In the genomic region with DNA sequence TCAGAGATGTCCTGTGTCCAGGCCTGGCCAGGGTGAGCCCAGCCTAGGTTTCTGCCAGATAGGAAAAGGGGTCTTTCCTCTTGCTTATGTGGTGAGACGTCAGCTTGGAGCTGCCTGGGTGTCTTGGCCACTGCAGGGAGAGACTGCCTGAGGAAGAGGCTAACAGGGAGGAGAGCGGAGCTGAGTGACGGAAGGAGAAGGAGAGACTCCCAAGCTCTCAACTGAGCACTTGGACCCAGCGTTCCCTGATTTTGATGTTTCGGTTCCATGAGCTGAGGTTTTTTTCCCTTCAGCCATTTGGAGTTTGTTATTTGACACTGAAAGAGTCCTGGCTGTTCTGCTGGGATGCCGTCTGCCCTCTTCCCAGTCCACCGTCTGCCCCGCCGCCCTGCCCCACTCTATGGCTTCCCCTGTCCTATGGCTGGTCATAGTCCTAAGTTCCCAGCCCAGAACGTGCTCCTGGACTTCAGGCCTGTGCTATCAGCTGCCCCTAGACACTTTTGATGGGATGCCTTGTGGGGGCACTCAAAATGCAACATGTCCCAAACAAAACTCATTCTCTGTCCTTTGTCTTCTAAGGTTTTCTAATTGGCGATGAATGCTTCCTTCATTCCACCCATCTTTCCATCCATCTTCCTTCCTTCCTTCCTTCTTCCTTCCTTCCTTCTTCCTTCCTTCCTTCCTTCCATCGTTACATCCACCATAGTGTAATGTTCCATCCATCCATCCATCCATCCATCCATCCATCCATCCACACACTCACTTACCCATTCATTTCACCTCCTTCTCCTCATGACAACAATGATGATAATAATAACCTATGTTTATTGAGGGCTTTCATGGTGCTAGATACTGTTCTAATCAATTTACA, we compare ENCODE assay signal across 15 cellular contexts. TPM values are rescaled to one million over a fixed set of nuclear protein-coding genes. Genes with fewer than 3 reads are reported as not detected.
A peak's percentile ranks its signal among the peaks of the same experiment; 100 is the strongest.
DNase-seq lines count a peak whose midpoint lies in the region; ATAC-seq, FAIRE-seq and TF ChIP-seq lines count a peak whose summit lies in the region.
"Had no signal": no experiment of that assay in that cellular context is flagged by ENCODE, and none has a peak within 500 bp of the region (broad histone marks: within the 10 kb centered on the region; RNA-seq: fewer than 3 reads in every experiment).

No MANE protein-coding gene starts in this region.

- intact Hi-C loops in left cardiac atrium (cut with DNase I), result loop anchor here (5.0 kb wide), 2 partner anchors 304 to 374 kb away; a partner anchor contains a TSS
- intact Hi-C loops in heart right ventricle (cut with DNase I), result loop anchor here in 4 of 10 donors (5.0 kb wide), 3 partner anchors 299 to 379 kb away; no protein-coding TSS in a partner anchor
- intact Hi-C loops in K562 (cut with micrococcal nuclease), result no loop called here
- intact Hi-C loops in vagina (cut with DNase I), result no loop called here

- no peak for TF ChIP-seq EP300 in K562 (IDR thresholded peaks at IDR 0.05; ENCODE audit: low read length)

- POLR2A ChIA-PET in K562 (lab: Yijun Ruan, JAX), result interaction anchor here (0.7 to 1.0 kb wide), 2 partner anchors 8 to 136 kb away, joined by 3 read pairs; no protein-coding TSS in a partner anchor

- 81 to 89% methylated on average over 12 of the region's 12 CpGs for WGBS in heart right ventricle, 2 donors
- 14% methylated on average over 12 of the region's 12 CpGs for WGBS in K562 (ENCODE audit: insufficient coverage, low coverage, missing lambda C conversion rate)

- H2AFZ ChIP-seq in K562 (ENCODE audit: low read depth, low read length) (no peak overlapping the region), osteoblast (ENCODE audit: low read length) (no peak overlapping the region)

- H3K79me2 ChIP-seq in K562 (ENCODE audit: control insufficient read depth, insufficient read depth, low read length) (no peaks in the 10 kb centered on the region), osteoblast (ENCODE audit: insufficient read depth, low read length) (no peaks in the 10 kb centered on the region)

- no peaks in the 10 kb centered on the region for H3K9me3 ChIP-seq in heart right ventricle
- H3K9me3 ChIP-seq in K562 (replicated peaks; ENCODE audit: control insufficient read depth, insufficient read depth, low read depth, low read length), result no peaks in the 10 kb centered on the region
- no peaks in the 10 kb centered on the region for H3K9me3 ChIP-seq in osteoblast (ENCODE audit: low read depth, low read length)
- no peaks in the 10 kb centered on the region for H3K9me3 ChIP-seq in vagina

- H3K4me3 ChIP-seq in heart right ventricle (no peak overlapping the region), K562 (no peak overlapping the region), osteoblast (ENCODE audit: insufficient read depth, low read length) (no peak overlapping the region), vagina (no peak overlapping the region)

- CTCF ChIA-PET in K562 (lab: Yijun Ruan, JAX; ENCODE audit: low intra/inter-chr PET ratio), result no interaction called here

- H3K36me3 ChIP-seq in heart right ventricle, result no peaks in the 10 kb centered on the region
- no peaks in the 10 kb centered on the region for H3K36me3 ChIP-seq in K562 (ENCODE audit: control insufficient read depth, insufficient read depth, low read length)
- H3K36me3 ChIP-seq in osteoblast (ENCODE audit: insufficient read depth, low read length), result no peaks in the 10 kb centered on the region
- H3K36me3 ChIP-seq in vagina, result no peaks in the 10 kb centered on the region

- no peaks in the 10 kb centered on the region for H3K9me1 ChIP-seq in K562 (ENCODE audit: control insufficient read depth, insufficient read depth, low read length)

- H3K4me1 ChIP-seq in heart right ventricle (peaks cover 0 to 16% (median 6%) of the 10 kb centered on the region in 9 donors), K562 (replicated peaks in 1 of 2; ENCODE audit: control insufficient read depth in 2 of 2, insufficient read depth in 2 of 2, low read length in 2 of 2) (peaks cover 0 to 5% of the 10 kb centered on the region in 2 experiments; a peak in 3 of 5 replicates), osteoblast (ENCODE audit: insufficient read depth, low read length) (no peaks in the 10 kb centered on the region), vagina (no peaks in the 10 kb centered on the region)

- ATAC-seq in left cardiac atrium, result no peak
- ATAC-seq in heart right ventricle, result no peak
- ATAC-seq in K562, result no peak
- no peak for ATAC-seq in HG02884 (IDR thresholded peaks at IDR 0.05; ENCODE audit: unreplicated experiment)
- ATAC-seq in GM19324 (IDR thresholded peaks at IDR 0.05; ENCODE audit: low FRiP score, unreplicated experiment), result no peak
- ATAC-seq: PC-3 had no signal

- no peak for TF ChIP-seq POLR2A in K562 (conservative IDR thresholded peaks at IDR 0.05)
- TF ChIP-seq POLR2A in vagina (IDR thresholded peaks at IDR 0.05), result no peak

- H3K9ac ChIP-seq in K562 (ENCODE audit: insufficient read depth in 1 of 2, low read depth in 2 of 2, low read length in 2 of 2), result no peak overlapping the region; a peak in 1 of 4 replicates

- no peak for TF ChIP-seq RAD21 in K562 (CRISPR knock-in tag; conservative IDR thresholded peaks at IDR 0.05 in 1 of 2, IDR thresholded peaks at IDR 0.05 in 1 of 2)

- no TSS peak for BruUV-seq in K562 (replicated peaks; lab: Mats Ljungman, UMichigan)

- peaks cover 10% of the 10 kb centered on the region for H4K20me1 ChIP-seq in K562 (replicated peaks; ENCODE audit: control insufficient read depth, insufficient read depth, low read length)
- no peaks in the 10 kb centered on the region for H4K20me1 ChIP-seq in osteoblast (ENCODE audit: insufficient read depth, low read length)

- TF ChIP-seq CTCF in heart right ventricle (IDR thresholded peaks at IDR 0.05) (no peak), K562 (IDR thresholded peaks at IDR 0.05 in 2 of 3, conservative IDR thresholded peaks at IDR 0.05 in 1 of 3; ENCODE audit: insufficient read depth in 2 of 3, low read depth in 1 of 3, low read length in 3 of 3) (no peak), osteoblast (IDR thresholded peaks at IDR 0.05; ENCODE audit: extremely low read depth, low read depth, low read length) (no peak), vagina (IDR thresholded peaks at IDR 0.05) (no peak)

- H3K27ac ChIP-seq in heart right ventricle, result no peak overlapping the region
- H3K27ac ChIP-seq in K562 (ENCODE audit: extremely low read depth, low read depth, low read length), result no peak overlapping the region
- no peak overlapping the region for H3K27ac ChIP-seq in osteoblast (ENCODE audit: low read depth, low read length)
- no peak overlapping the region for H3K27ac ChIP-seq in vagina

- H3K4me2 ChIP-seq in K562 (ENCODE audit: insufficient read depth, low read length) (no peak overlapping the region), osteoblast (ENCODE audit: insufficient read depth, low read length) (no peak overlapping the region)

- peak; percentile 37 for FAIRE-seq in K562 (lab: Jason Lieb, UNC)
- FAIRE-seq: GM12892 had no signal

- no peaks in the 10 kb centered on the region for H3K27me3 ChIP-seq in heart right ventricle
- H3K27me3 ChIP-seq in K562 (ENCODE audit: control insufficient read depth in 2 of 2, insufficient read depth in 2 of 2, low read length in 2 of 2), result peaks cover 38 to 78% of the 10 kb centered on the region in 2 experiments
- peaks cover 19% of the 10 kb centered on the region for H3K27me3 ChIP-seq in osteoblast (ENCODE audit: insufficient read depth, low read length)
- no peaks in the 10 kb centered on the region for H3K27me3 ChIP-seq in vagina

- in situ Hi-C loops in K562 (cut with MboI), result no loop called here

- DNase-seq in left cardiac atrium, result peak; percentile 12
- no peak for DNase-seq in heart right ventricle
- DNase-seq in K562 (ENCODE audit: extremely low read depth in 1 of 4, low spot score in 3 of 4), result no peak
- DNase-seq in osteoblast (ENCODE audit: insufficient read length, low spot score, missing footprints), result peak; percentile 73
- no peak for DNase-seq in vagina (ENCODE audit: extremely low spot score in 2 of 2)
- DNase-seq: COR-L47, DMS153, NCI-H1417, NCI-H1930, NCI-H2171, NCI-H446 treated with DMSO at 0.1 percent for 48 hours, PC-3 had no signal

TF ChIP-seq in K562, 482 proteins besides CTCF, POLR2A, EP300 and RAD21 (continues in another document):
- TF ChIP-seq CBX8 (IDR thresholded peaks at IDR 0.05; ENCODE audit: borderline replicate concordance, extremely low read depth, low read depth, low read length, poor library complexity, severe bottlenecking) (no peak), BDP1 (IDR thresholded peaks at IDR 0.05; ENCODE audit: insufficient read depth, insufficient read length) (no peak), ZNF140 (CRISPR knock-in tag; IDR thresholded peaks at IDR 0.05) (no peak), PTRF (tag; IDR thresholded peaks at IDR 0.05) (no peak), MAFG (tag; conservative IDR thresholded peaks at IDR 0.05) (no peak)
- TF ChIP-seq, protein P1, sequence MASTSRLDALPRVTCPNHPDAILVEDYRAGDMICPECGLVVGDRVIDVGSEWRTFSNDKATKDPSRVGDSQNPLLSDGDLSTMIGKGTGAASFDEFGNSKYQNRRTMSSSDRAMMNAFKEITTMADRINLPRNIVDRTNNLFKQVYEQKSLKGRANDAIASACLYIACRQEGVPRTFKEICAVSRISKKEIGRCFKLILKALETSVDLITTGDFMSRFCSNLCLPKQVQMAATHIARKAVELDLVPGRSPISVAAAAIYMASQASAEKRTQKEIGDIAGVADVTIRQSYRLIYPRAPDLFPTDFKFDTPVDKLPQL (IDR thresholded peaks at IDR 0.05; ENCODE audit: extremely low read depth, insufficient read length), result no peak

RNA-seq across cellular contexts. Expression of a gene that starts 20.3 kb away (rescaled TPM):
- total RNA-seq in left cardiac atrium (100 to 1,000 TPM; 103 to 116 TPM), heart right ventricle (100 to 1,000 TPM; 122 to 179 (median 144) TPM), K562 (2014; rRNA removed) (67.0 and 94.5 TPM in 2 replicates), K562 (2014; rRNA removed; fragmentation: Illumina TruSeq; extraction: Trizol) (50.5 and 56.2 TPM in 2 replicates), K562 (2015; rRNA removed; fragmentation: Illumina TruSeq; extraction: Trizol) (55.0 and 57.0 TPM in 2 replicates), K562 (2021) (62.2 and 68.5 TPM in 2 replicates), osteoblast (19.9 and 21.8 TPM in 2 replicates), vagina (36.8 TPM)
- polyA plus RNA-seq in heart right ventricle (100 to 1,000 TPM; 116 to 118 TPM), K562 (2011; rRNA removed) (55.3 and 70.5 TPM in 2 replicates), K562 (2014; fragmentation: Illumina TruSeq; extraction: Trizol) (101 and 109 TPM in 2 replicates), K562 (2014; fragmentation: Nextera tagmentation; extraction: Ambion mirVana) (10 to 100 TPM; 14.6 to 26.7 TPM), K562 (2014; rRNA removed) (68.3 and 71.2 TPM in 2 replicates)
- 5.8 and 9.9 TPM in 2 replicates for total RNA-seq in K562 (2011; cell fraction: chromatin; rRNA removed; ENCODE audit: low replicate concordance)
- total RNA-seq in K562 (2011; cell fraction: nucleolus; rRNA removed), result 11.3 and 12.0 TPM in 2 replicates
- 17.2 and 21.7 TPM in 2 replicates for total RNA-seq in K562 (2011; cell fraction: nucleoplasm; rRNA removed)
- 118 and 120 TPM in 2 replicates for polyA plus RNA-seq in K562 (2011; cell fraction: cytosol; rRNA removed)
- polyA plus RNA-seq in K562 (2011; cell fraction: nucleus; rRNA removed), result 43.7 and 47.3 TPM in 2 replicates
- polyA plus RNA-seq in K562 (2012), result 89.0 and 106 TPM in 2 replicates
- polyA minus RNA-seq in K562 (2011; rRNA and poly(A)+ RNA removed), result 26.0 and 30.5 TPM in 2 replicates
- polyA minus RNA-seq in K562 (2011; cell fraction: cytosol; rRNA and poly(A)+ RNA removed), result 24.7 and 31.9 TPM in 2 replicates
- 6.7 and 12.2 TPM in 2 replicates for polyA minus RNA-seq in K562 (2011; cell fraction: nucleus; rRNA and poly(A)+ RNA removed)

Comparison
In these comparisons a context has a peak if more than half of its experiments do, and no peak if none do; other contexts are left out.
1. DNase-seq: peak in left cardiac atrium (single experiment) and osteoblast (single experiment); none in heart right ventricle (0 of 2), K562 (0 of 4) and vagina (0 of 2).
2. intact Hi-C loops: an anchor here in left cardiac atrium (5.0 kb wide); none called in K562 and vagina.